ENCODE assay signal across 10 cellular contexts in genomic region chr9:70229579-70229978, GRCh38. TPM values are rescaled to one million over a fixed set of nuclear protein-coding genes. Genes with fewer than 3 reads are reported as not detected.
DNase-seq lines count a peak whose midpoint lies in the region; ATAC-seq and TF ChIP-seq lines count a peak whose summit lies in the region.
"Had no signal": no experiment of that assay in that cellular context is flagged by ENCODE, and none has a peak within 500 bp of the region (broad histone marks: within the 10 kb centered on the region; RNA-seq: fewer than 3 reads in every experiment).

No MANE protein-coding gene starts in this region.

- no peak for TF ChIP-seq CTCF in HEK293 (tag by site-specific recombination; IDR thresholded peaks at IDR 0.05)
- TF ChIP-seq CTCF in cardiac muscle cell (IDR thresholded peaks at IDR 0.05; ENCODE audit: low read depth, low read length) = peak; percentile 36

- no peak overlapping the region for H3K4me3 ChIP-seq in HEK293 (ENCODE audit: low read depth, low read length)
- H3K4me3 ChIP-seq in cardiac muscle cell = no peak overlapping the region
- H3K4me3 ChIP-seq: SJSA1 had no signal

- H3K4me1 ChIP-seq in HEK293 (ENCODE audit: control insufficient read depth, insufficient read depth, low read length) = no peaks in the 10 kb centered on the region
- peaks cover 4% of the 10 kb centered on the region for H3K4me1 ChIP-seq in cardiac muscle cell (ENCODE audit: low read depth)

- H3K27me3 ChIP-seq in cardiac muscle cell = no peaks in the 10 kb centered on the region
- H3K27me3 ChIP-seq: SJSA1 had no signal

- H3K27ac ChIP-seq in HEK293 (ENCODE audit: extremely low read depth, low read depth, low read length) (no peak overlapping the region), cardiac muscle cell (no peak overlapping the region)
- H3K27ac ChIP-seq: SJSA1 had no signal

- peak; percentile 38 for DNase-seq in A172 (ENCODE audit: low spot score)
- peak; percentile 60 for DNase-seq in SK-MEL-5 (ENCODE audit: low read depth, low spot score)
- DNase-seq in cardiac muscle cell (ENCODE audit: low read depth in 1 of 2, low spot score in 1 of 2) = peak in 1 of 2 donors; percentile 46
- no peak for DNase-seq in effector CD4-positive, alpha-beta T cell
- DNase-seq in NCI-H510A (lab: John Stamatoyannopoulos, UW) = no peak
- DNase-seq: naive thymus-derived CD4-positive, alpha-beta T cell had no signal

- POLR2A ChIA-PET in HEK293 (lab: Yijun Ruan, JAX) = interaction anchor here (0.7 kb wide), 1 partner anchor 80 kb away, joined by 4 read pairs; no protein-coding TSS in a partner anchor

- ATAC-seq in HG03196 (IDR thresholded peaks at IDR 0.05; ENCODE audit: unreplicated experiment) (no peak), GM18520 (IDR thresholded peaks at IDR 0.05; ENCODE audit: unreplicated experiment) (no peak)
- ATAC-seq: naive thymus-derived CD4-positive, alpha-beta T cell had no signal

- H3K36me3 ChIP-seq in HEK293 (ENCODE audit: control insufficient read depth in 2 of 2, insufficient read depth in 1 of 2, low read length in 2 of 2) (no peaks in the 10 kb centered on the region), cardiac muscle cell (no peaks in the 10 kb centered on the region)
- H3K36me3 ChIP-seq: SJSA1 had no signal

- CTCF ChIA-PET in HEK293 (lab: Yijun Ruan, JAX) = interaction anchor here (0.6 to 6.3 kb wide), 20 partner anchors 9 to 1036 kb away, joined by 3 to 58 read pairs (median 3); no protein-coding TSS in a partner anchor

- H3K9me3 ChIP-seq in HEK293 (ENCODE audit: control insufficient read depth, insufficient read depth, low read depth, low read length) (no peaks in the 10 kb centered on the region), cardiac muscle cell (ENCODE audit: low read depth) (no peaks in the 10 kb centered on the region)
- H3K9me3 ChIP-seq: SJSA1 had no signal

- in situ Hi-C loops in SK-MEL-5 (cut with HindIII; ENCODE audit: low pct_unique_long_range_greater_than_20kb, low sequenced_read_pairs) = no loop called here

TF ChIP-seq in HEK293, 187 proteins besides CTCF, POLR2A, EP300 and RAD21:
- TF ChIP-seq ZNF211 (tag by site-specific recombination; IDR thresholded peaks at IDR 0.05; ENCODE audit: low read depth) (no peak), ZNF654 (tag by site-specific recombination; IDR thresholded peaks at IDR 0.05; ENCODE audit: low read depth) (peak; percentile 43), ZNF266 (tag by site-specific recombination; IDR thresholded peaks at IDR 0.05; ENCODE audit: low read depth) (peak; percentile 85; the same call in 1 of the 2 replicates)

RNA-seq across cellular contexts. Expression of gene SMC5, which starts 29.2 kb away (rescaled TPM):
- 27.9 and 38.7 TPM in 2 replicates for total RNA-seq in A172 (2014; rRNA removed; shearing (Covaris generic))
- 20.7 and 24.0 TPM in 2 replicates for total RNA-seq in SK-MEL-5 (2014; rRNA removed; shearing (Covaris generic))
- polyA plus RNA-seq in SK-MEL-5 (2015; cell fraction: cytosol; rRNA removed) = 12.3 and 17.0 TPM in 2 replicates
- 46.8 and 51.4 TPM in 2 replicates for polyA plus RNA-seq in SK-MEL-5 (2015; cell fraction: nucleus; rRNA removed)
- 8.5 and 15.3 TPM in 2 replicates for total RNA-seq in cardiac muscle cell
- 9.0 and 16.8 TPM in 2 replicates for polyA plus RNA-seq in cardiac muscle cell

Comparison
In these comparisons a context has a peak if more than half of its experiments do, and no peak if none do; other contexts are left out.
1. DNase-seq: peak in A172 (single experiment) and SK-MEL-5 (single experiment); none in effector CD4-positive, alpha-beta T cell (single experiment) and NCI-H510A (single experiment).